ENCODE assay signal across 8 cellular contexts in the genomic region with DNA sequence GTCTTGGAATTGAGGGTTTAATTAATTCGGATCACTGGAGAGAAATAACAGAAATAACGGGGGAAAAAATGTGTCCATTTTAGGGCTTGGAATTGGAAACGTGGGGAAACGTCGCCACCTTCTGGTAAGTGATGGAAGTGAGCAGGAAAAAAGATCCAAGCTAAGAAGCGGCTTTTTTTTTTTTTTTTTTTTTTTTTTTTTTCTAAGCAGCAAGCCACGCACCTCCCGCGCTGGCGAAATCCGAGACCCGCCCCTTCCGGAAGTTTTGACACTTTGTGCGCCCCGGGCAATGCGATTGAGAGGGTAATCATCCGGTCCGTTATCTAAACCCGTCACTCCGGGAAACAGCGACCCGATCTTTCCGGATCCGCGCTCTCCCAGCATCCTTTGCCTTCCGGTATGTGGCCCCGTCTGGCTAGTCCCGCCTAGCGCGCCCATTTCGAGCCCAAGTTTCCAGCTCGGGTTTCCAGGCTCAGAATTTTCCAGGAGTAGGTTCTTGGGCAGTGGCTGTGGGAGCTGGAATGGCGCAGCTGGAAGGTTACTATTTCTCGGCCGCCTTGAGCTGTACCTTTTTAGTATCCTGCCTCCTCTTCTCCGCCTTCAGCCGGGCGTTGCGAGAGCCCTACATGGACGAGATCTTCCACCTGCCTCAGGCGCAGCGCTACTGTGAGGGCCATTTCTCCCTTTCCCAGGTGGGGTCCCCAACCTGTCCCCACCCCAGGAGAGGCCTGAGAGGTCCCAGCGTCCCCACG. TPM values are rescaled to one million over a fixed set of nuclear protein-coding genes. Genes with fewer than 3 reads are reported as not detected.
DNase-seq lines count a peak whose midpoint lies in the region; ATAC-seq and TF ChIP-seq lines count a peak whose summit lies in the region.

A gene with protein sequence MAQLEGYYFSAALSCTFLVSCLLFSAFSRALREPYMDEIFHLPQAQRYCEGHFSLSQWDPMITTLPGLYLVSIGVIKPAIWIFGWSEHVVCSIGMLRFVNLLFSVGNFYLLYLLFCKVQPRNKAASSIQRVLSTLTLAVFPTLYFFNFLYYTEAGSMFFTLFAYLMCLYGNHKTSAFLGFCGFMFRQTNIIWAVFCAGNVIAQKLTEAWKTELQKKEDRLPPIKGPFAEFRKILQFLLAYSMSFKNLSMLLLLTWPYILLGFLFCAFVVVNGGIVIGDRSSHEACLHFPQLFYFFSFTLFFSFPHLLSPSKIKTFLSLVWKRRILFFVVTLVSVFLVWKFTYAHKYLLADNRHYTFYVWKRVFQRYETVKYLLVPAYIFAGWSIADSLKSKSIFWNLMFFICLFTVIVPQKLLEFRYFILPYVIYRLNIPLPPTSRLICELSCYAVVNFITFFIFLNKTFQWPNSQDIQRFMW (plus strand): TSS at position 418 of the 752 bp plus-strand sequence. CDS start 104 bp downstream, at position 522.

- peak within 1 kb of the TSS; percentile 71 to 87 for H3K4me3 ChIP-seq in testis

- H3K4me1 Mint-ChIP-seq in activated naive CD4-positive, alpha-beta T cell treated with anti-CD3 and anti-CD28 coated beads, Interleukin-2, amount 50 U/mL, for 24 hours: peaks cover 24% of the 10 kb centered on the region

- TF ChIP-seq CTCF in GM10266 (IDR thresholded peaks at IDR 0.05; ENCODE audit: control insufficient read depth, insufficient read depth, low read depth, missing control alignments) (peak; percentile 68), testis (IDR thresholded peaks at IDR 0.05) (peak; percentile 51 to 82 (median 72))

- H3K36me3 ChIP-seq in testis (ENCODE audit: low read depth, missing control alignments): no peaks in the 10 kb centered on the region

- H3K27me3 ChIP-seq in testis: no peaks in the 10 kb centered on the region

- H3K36me3 Mint-ChIP-seq in activated naive CD4-positive, alpha-beta T cell treated with anti-CD3 and anti-CD28 coated beads, Interleukin-2, amount 50 U/mL, for 24 hours: peaks cover 6% of the 10 kb centered on the region

- H3K9me3 ChIP-seq in testis: no peaks in the 10 kb centered on the region

- H3K4me3 Mint-ChIP-seq in activated naive CD4-positive, alpha-beta T cell treated with anti-CD3 and anti-CD28 coated beads, Interleukin-2, amount 50 U/mL, for 24 hours: peak within 1 kb of the TSS; percentile 89

- intact Hi-C loops in testis (cut with DNase I; ENCODE audit: low total_unique reads): loop anchor here (10.0 kb wide), 1 partner anchor 1267 kb away; the partner anchor contains the start of gene YARS2

- H3K27ac Mint-ChIP-seq in activated naive CD4-positive, alpha-beta T cell treated with anti-CD3 and anti-CD28 coated beads, Interleukin-2, amount 50 U/mL, for 24 hours: peak within 1 kb of the TSS; percentile 99

- peaks cover 5% of the 10 kb centered on the region for H3K4me1 ChIP-seq in testis

- DNase-seq in GM10266 (ENCODE audit: extremely low spot score) (peak; percentile 74), NCI-H1092 (lab: John Stamatoyannopoulos, UW) (peak; percentile 97), glomerular endothelial cell (ENCODE audit: extremely low read depth, low read depth, low spot score) (peak; percentile 92), occipital lobe (lab: John Stamatoyannopoulos, UW) (peak; percentile 91), testis (peak; percentile 97)

- peak within 1 kb of the TSS; percentile 87 to 89 for H3K27ac ChIP-seq in testis

- no peaks in the 10 kb centered on the region for H3K27me3 Mint-ChIP-seq in activated naive CD4-positive, alpha-beta T cell treated with anti-CD3 and anti-CD28 coated beads, Interleukin-2, amount 50 U/mL, for 24 hours

- no peak for TF ChIP-seq POLR2A in testis (IDR thresholded peaks at IDR 0.05)

- 0% methylated on average over 41 to 44 of the region's 44 CpGs for WGBS in testis, 2 donors

- ATAC-seq in HG02588 (IDR thresholded peaks at IDR 0.05; ENCODE audit: unreplicated experiment) (peak; percentile 100), SK-N-SH treated with all-trans-retinoic acid at 6 μM for 48 hours (peak; percentile 100)

- H3K9me3 Mint-ChIP-seq in activated naive CD4-positive, alpha-beta T cell treated with anti-CD3 and anti-CD28 coated beads, Interleukin-2, amount 50 U/mL, for 24 hours: no peaks in the 10 kb centered on the region

TF ChIP-seq in SK-N-SH treated with all-trans-retinoic acid at 6 μM for 48 hours, 23 proteins besides CTCF, POLR2A, EP300 and RAD21:
- no peak for TF ChIP-seq CSDC2 (CRISPR knock-in tag; IDR thresholded peaks at IDR 0.05)
- TF ChIP-seq ZNF565 (CRISPR knock-in tag; conservative IDR thresholded peaks at IDR 0.05; ENCODE audit: low read depth): no peak
- no peak for TF ChIP-seq PPARA (CRISPR knock-in tag; IDR thresholded peaks at IDR 0.05; ENCODE audit: borderline replicate concordance)
- TF ChIP-seq, protein P1, sequence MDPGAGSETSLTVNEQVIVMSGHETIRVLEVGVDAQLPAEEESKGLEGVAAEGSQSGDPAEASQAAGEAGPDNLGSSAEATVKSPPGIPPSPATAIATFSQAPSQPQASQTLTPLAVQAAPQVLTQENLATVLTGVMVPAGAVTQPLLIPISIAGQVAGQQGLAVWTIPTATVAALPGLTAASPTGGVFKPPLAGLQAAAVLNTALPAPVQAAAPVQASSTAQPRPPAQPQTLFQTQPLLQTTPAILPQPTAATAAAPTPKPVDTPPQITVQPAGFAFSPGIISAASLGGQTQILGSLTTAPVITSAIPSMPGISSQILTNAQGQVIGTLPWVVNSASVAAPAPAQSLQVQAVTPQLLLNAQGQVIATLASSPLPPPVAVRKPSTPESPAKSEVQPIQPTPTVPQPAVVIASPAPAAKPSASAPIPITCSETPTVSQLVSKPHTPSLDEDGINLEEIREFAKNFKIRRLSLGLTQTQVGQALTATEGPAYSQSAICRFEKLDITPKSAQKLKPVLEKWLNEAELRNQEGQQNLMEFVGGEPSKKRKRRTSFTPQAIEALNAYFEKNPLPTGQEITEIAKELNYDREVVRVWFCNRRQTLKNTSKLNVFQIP (CRISPR knock-in tag; IDR thresholded peaks at IDR 0.05; ENCODE audit: borderline replicate concordance, low read depth): no peak
- no peak for TF ChIP-seq TOX (CRISPR knock-in tag; IDR thresholded peaks at IDR 0.05; ENCODE audit: borderline replicate concordance)
- TF ChIP-seq ZFP30 (CRISPR knock-in tag; IDR thresholded peaks at IDR 0.05): no peak
- no peak for TF ChIP-seq ARNTL (CRISPR knock-in tag; IDR thresholded peaks at IDR 0.05; ENCODE audit: borderline replicate concordance, low read depth)
- TF ChIP-seq, protein P2, sequence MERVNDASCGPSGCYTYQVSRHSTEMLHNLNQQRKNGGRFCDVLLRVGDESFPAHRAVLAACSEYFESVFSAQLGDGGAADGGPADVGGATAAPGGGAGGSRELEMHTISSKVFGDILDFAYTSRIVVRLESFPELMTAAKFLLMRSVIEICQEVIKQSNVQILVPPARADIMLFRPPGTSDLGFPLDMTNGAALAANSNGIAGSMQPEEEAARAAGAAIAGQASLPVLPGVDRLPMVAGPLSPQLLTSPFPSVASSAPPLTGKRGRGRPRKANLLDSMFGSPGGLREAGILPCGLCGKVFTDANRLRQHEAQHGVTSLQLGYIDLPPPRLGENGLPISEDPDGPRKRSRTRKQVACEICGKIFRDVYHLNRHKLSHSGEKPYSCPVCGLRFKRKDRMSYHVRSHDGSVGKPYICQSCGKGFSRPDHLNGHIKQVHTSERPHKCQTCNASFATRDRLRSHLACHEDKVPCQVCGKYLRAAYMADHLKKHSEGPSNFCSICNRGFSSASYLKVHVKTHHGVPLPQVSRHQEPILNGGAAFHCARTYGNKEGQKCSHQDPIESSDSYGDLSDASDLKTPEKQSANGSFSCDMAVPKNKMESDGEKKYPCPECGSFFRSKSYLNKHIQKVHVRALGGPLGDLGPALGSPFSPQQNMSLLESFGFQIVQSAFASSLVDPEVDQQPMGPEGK (CRISPR knock-in tag; IDR thresholded peaks at IDR 0.05; ENCODE audit: borderline replicate concordance): no peak
- TF ChIP-seq ZFP3 (CRISPR knock-in tag; IDR thresholded peaks at IDR 0.05): no peak
- TF ChIP-seq BACH2 (CRISPR knock-in tag; IDR thresholded peaks at IDR 0.05; ENCODE audit: borderline replicate concordance): no peak
- TF ChIP-seq TSHZ2 (CRISPR knock-in tag; IDR thresholded peaks at IDR 0.05): no peak
- no peak for TF ChIP-seq SNAI2 (CRISPR knock-in tag; IDR thresholded peaks at IDR 0.05)
TF ChIP-seq in SK-N-SH treated with all-trans-retinoic acid at 6 μM for 48 hours: peak in this region for 0.

RNA-seq across cellular contexts. Expression of the gene that starts here (rescaled TPM):
- 5.7 and 9.9 TPM in 2 replicates for total RNA-seq in glomerular endothelial cell
- total RNA-seq in occipital lobe: 32.1 TPM
- 10 to 100 TPM; 17.7 TPM for total RNA-seq in testis
- polyA plus RNA-seq in testis (ENCODE audit: insufficient read depth, low read depth, low replicate concordance): 9.4 TPM

Comparison
In these comparisons a context has a peak if more than half of its experiments do, and no peak if none do; other contexts are left out.
1. Peak in every context shown above with its lines: DNase-seq, ATAC-seq, H3K4me3 ChIP-seq and H3K27ac ChIP-seq.